Comparison of ENCODE assay signal across 1 cellular context in genomic region chr19:58406818-58407657, GRCh38.
TF ChIP-seq lines count a peak whose summit lies in the region.

No MANE protein-coding gene starts in this region.

TF ChIP-seq in SK-N-SH treated with all-trans-retinoic acid at 6 μM for 48 hours, 23 proteins besides CTCF, POLR2A, EP300 and RAD21 (continued from another document):
- TF ChIP-seq BACH2 (CRISPR knock-in tag; IDR thresholded peaks at IDR 0.05; ENCODE audit: borderline replicate concordance) (no peak), OSR1 (CRISPR knock-in tag; IDR thresholded peaks at IDR 0.05) (no peak), CSRNP3 (CRISPR knock-in tag; IDR thresholded peaks at IDR 0.05) (no peak)
TF ChIP-seq in SK-N-SH treated with all-trans-retinoic acid at 6 μM for 48 hours: peak in this region for 0.
